ENCODE assay signal across 18 cellular contexts in genomic region chr19:39104104-39104708, GRCh38. TPM values are rescaled to one million over a fixed set of nuclear protein-coding genes. Genes with fewer than 3 reads are reported as not detected.
DNase-seq lines count a peak whose midpoint lies in the region; ATAC-seq and TF ChIP-seq lines count a peak whose summit lies in the region.
"Had no signal": no experiment of that assay in that cellular context is flagged by ENCODE, and none has a peak within 500 bp of the region (broad histone marks: within the 10 kb centered on the region; RNA-seq: fewer than 3 reads in every experiment).

No MANE protein-coding gene starts in this region.

- in situ Hi-C loops in G401 (cut with HindIII; ENCODE audit: low sequenced_read_pairs): no loop called here

- peak overlapping the region; percentile 85 for H3K27ac ChIP-seq in angular gyrus (ENCODE audit: low read depth, low read length)
- H3K27ac ChIP-seq in spleen: no peak overlapping the region
- H3K27ac ChIP-seq: RWPE1 had no signal

- no peaks in the 10 kb centered on the region for H3K9me3 ChIP-seq in spleen

- peaks cover 0 to 60% (median 4%) of the 10 kb centered on the region in 7 donors for H3K27me3 ChIP-seq in spleen (replicated peaks in 1 of 7)

- no peak for TF ChIP-seq POLR2A in spleen (IDR thresholded peaks at IDR 0.05)

- intact Hi-C loops in spleen (cut with DNase I; ENCODE audit: low total_unique reads): no loop called here

- peak; percentile 96 for DNase-seq in G401 (ENCODE audit: low spot score)
- peak; percentile 75 for DNase-seq in globus pallidus (ENCODE audit: low spot score)
- peak; percentile 17 for DNase-seq in spleen
- DNase-seq in mesenteric fat pad (ENCODE audit: low spot score): no peak
- no peak for DNase-seq in activated CD8-positive, alpha-beta memory T cell treated with anti-CD3 and anti-CD28 coated beads, Interleukin-2, amount 50 U/mL, for 48 hours
- DNase-seq in NCI-H2196 treated with DMSO at 0.1 percent for 48 hours (lab: John Stamatoyannopoulos, UW; ENCODE audit: unreplicated experiment): no peak
- DNase-seq: CD8-positive, alpha-beta memory T cell; DMS79 treated with DMSO at 0.1 percent for 48 hours; H9; MM.1S; NCI-H1092 treated with DMSO at 0.1 percent for 48 hours; NCI-H226; NCI-H524 treated with DMSO at 0.1 percent for 48 hours; PC-3; SIG-M5 had no signal

- no peak for TF ChIP-seq CTCF in spleen (IDR thresholded peaks at IDR 0.05 in 8 of 11, conservative IDR thresholded peaks at IDR 0.05 in 3 of 11)

- no peaks in the 10 kb centered on the region for H3K36me3 ChIP-seq in spleen

- ATAC-seq in HG03108 (IDR thresholded peaks at IDR 0.05; ENCODE audit: unreplicated experiment): no peak
- ATAC-seq: PC-3 had no signal

- H3K4me3 ChIP-seq in spleen: no peak overlapping the region

- no peaks in the 10 kb centered on the region for H3K4me1 ChIP-seq in spleen

- WGBS in spleen, 5 donors: 74 to 87% (median 78%) methylated on average over 6 to 10 of the region's 10 CpGs

RNA-seq across cellular contexts. Expression of gene ACP7, which starts 20.0 kb away (rescaled TPM):
- total RNA-seq in G401 (2014; rRNA removed; shearing (Covaris generic)): not detected in 2 replicates
- not detected for total RNA-seq in spleen
- polyA plus RNA-seq in spleen: not detected
- not detected for total RNA-seq in mesenteric fat pad
- total RNA-seq: CD8-positive, alpha-beta memory T cell had no signal

RNA-seq across cellular contexts. Expression of gene PAK4, which starts 21.4 kb away (rescaled TPM):
- total RNA-seq in G401 (2014; rRNA removed; shearing (Covaris generic)): 12.8 and 15.3 TPM in 2 replicates
- total RNA-seq in spleen (10 to 100 TPM in 6 of 7 donors, 1 to 10 TPM in 1; 9.5 to 27.8 (median 19.8) TPM), mesenteric fat pad (18.0 TPM)
- polyA plus RNA-seq in spleen: 10 to 100 TPM in 1 of 3 donors, 1 to 10 TPM in 2; 5.2 to 13.4 (median 7.7) TPM

Comparison
In these comparisons a context has a peak if more than half of its experiments do, and no peak if none do; other contexts are left out.
1. DNase-seq: peak in G401 (single experiment), globus pallidus (single experiment) and spleen (single experiment); none in mesenteric fat pad (single experiment), activated CD8-positive, alpha-beta memory T cell treated with anti-CD3 and anti-CD28 coated beads, Interleukin-2, amount 50 U/mL, for 48 hours (single experiment) and NCI-H2196 treated with DMSO at 0.1 percent for 48 hours (single experiment).